In genomic region chr11:24773326-24773725, GRCh38 we compare ENCODE assay signal across 26 cellular contexts.
"Had no signal": no experiment of that assay in that cellular context is flagged by ENCODE, and none has a peak within 500 bp of the region (broad histone marks: within the 10 kb centered on the region; RNA-seq: fewer than 3 reads in every experiment).

No MANE protein-coding gene starts in this region.

- ATAC-seq: left cardiac atrium; left lung; naive thymus-derived CD4-positive, alpha-beta T cell; sciatic nerve; stimulated activated effector memory CD8-positive, alpha-beta T cell treated with anti-CD3 and anti-CD28 coated beads, Interleukin-12 subunit alpha, Interleukin-12 subunit beta, amount 100 ng/mL, for 72 hours had no signal

- H3K9ac ChIP-seq: neural progenitor cell had no signal

- H3K9me3 ChIP-seq: esophagus squamous epithelium, left lung, prostate gland, right atrium auricular region, stomach, thyroid gland, vagina had no signal

- H3K4me1 ChIP-seq: esophagus squamous epithelium, left lung, neural progenitor cell, prostate gland, right atrium auricular region, stomach, thyroid gland, vagina had no signal

- H2AFZ ChIP-seq: neural progenitor cell had no signal

- H3K27ac ChIP-seq: dorsolateral prefrontal cortex, esophagus squamous epithelium, left lung, neural progenitor cell, prostate gland, right atrium auricular region, stomach, thyroid gland, vagina had no signal

- FAIRE-seq: colon, frontal cortex, kidney had no signal

- H3K27me3 ChIP-seq: esophagus squamous epithelium, left lung, neural progenitor cell, right atrium auricular region, stomach, thyroid gland, vagina had no signal

- H3K4me3 ChIP-seq: dorsolateral prefrontal cortex, esophagus squamous epithelium, left lung, neural progenitor cell, prostate gland, right atrium auricular region, smooth muscle cell, stomach, thyroid gland, vagina had no signal

- H3K4me2 ChIP-seq: neural progenitor cell, smooth muscle cell had no signal

- DNase-seq: dorsolateral prefrontal cortex; effector CD4-positive, alpha-beta T cell; esophagus squamous epithelium; head of caudate nucleus; kidney; left cardiac atrium; left lung; mesendoderm; midbrain; naive thymus-derived CD4-positive, alpha-beta T cell; nucleus accumbens; stimulated activated CD4-positive, alpha-beta T cell treated with anti-CD3 and anti-CD28 coated beads, Interleukin-12 subunit alpha, Interleukin-12 subunit beta, amount 100 ng/mL, for 4 hours; stimulated activated CD4-positive, alpha-beta T cell treated with anti-CD3 and anti-CD28 coated beads, Interleukin-1b, Interleukin-23, amount 100 ng/mL, for 48 hours; stimulated activated CD4-positive, alpha-beta T cell treated with anti-CD3 and anti-CD28 coated beads, Interleukin-4, amount 100 ng/mL, for 24 hours; stimulated activated naive CD4-positive, alpha-beta T cell treated with Interleukin-2 at 50 U/mL for 16 hours; stomach; thyroid gland had no signal

- H3K36me3 ChIP-seq: esophagus squamous epithelium, left lung, neural progenitor cell, prostate gland, right atrium auricular region, stomach, thyroid gland, vagina had no signal
